ENCODE assay signal across 1 cellular context in genomic region chr16:71853413-71853812, GRCh38.
TF ChIP-seq lines count a peak whose summit lies in the region.

No MANE protein-coding gene starts in this region.

TF ChIP-seq in GM12878, 131 proteins besides CTCF, POLR2A, EP300 and RAD21 (continued from another document):
- TF ChIP-seq BHLHE40 (IDR thresholded peaks at IDR 0.05; ENCODE audit: borderline replicate concordance in 1 of 2, low read depth in 2 of 2, low read length in 1 of 2) (peak; percentile 96 to 98), ATF7 (IDR thresholded peaks at IDR 0.05; ENCODE audit: low read depth) (peak; percentile 49; the same call in 1 of the 2 replicates), NFIC (IDR thresholded peaks at IDR 0.05; ENCODE audit: low read depth, low read length) (peak; percentile 85), SRF (IDR thresholded peaks at IDR 0.05; ENCODE audit: low read depth in 2 of 2, low read length in 2 of 2) (0 out of 4 replicates have a peak, but pooled peaks of 1 of the 2 experiments have one; percentile 34), GABPA (IDR thresholded peaks at IDR 0.05; ENCODE audit: low read depth) (0 out of 2 replicates have a peak, but pooled peaks have one; percentile 17), SUPT20H (IDR thresholded peaks at IDR 0.05; ENCODE audit: borderline replicate concordance, control insufficient read depth, low read depth, low read length) (no peak), HCFC1 (IDR thresholded peaks at IDR 0.05; ENCODE audit: low read length) (no peak), ZBTB33 (IDR thresholded peaks at IDR 0.05) (no peak)
